ENCODE assay signal across 39 cellular contexts in the genomic region with DNA sequence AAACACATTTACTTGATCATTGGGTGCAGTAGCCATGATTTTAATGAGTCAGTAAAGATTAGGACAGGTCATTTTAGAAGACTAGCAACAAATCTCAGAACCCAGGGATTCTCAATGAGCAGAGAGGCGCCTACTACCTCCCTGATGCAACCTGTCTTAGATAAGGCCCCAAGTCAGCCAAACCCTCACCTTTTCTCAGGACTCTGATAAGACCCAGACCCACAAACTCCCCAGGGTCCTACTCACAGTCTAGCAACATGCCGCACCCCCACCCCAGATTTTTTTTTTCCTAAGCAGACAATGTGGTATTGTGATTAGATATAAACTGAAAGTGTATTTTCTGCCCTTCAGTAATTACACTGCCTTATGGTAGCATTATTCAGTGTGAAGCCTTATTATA.
"Had no signal": no experiment of that assay in that cellular context is flagged by ENCODE, and none has a peak within 500 bp of the region (broad histone marks: within the 10 kb centered on the region; RNA-seq: fewer than 3 reads in every experiment).

No MANE protein-coding gene starts in this region.

- H3K27me3 ChIP-seq: adrenal gland, body of pancreas had no signal

- DNase-seq: activated CD4-positive, alpha-beta memory T cell treated with anti-CD3 and anti-CD28 coated beads, Interleukin-2, amount 10 ng/mL, durations not matched to agents 7 days and 5 days; activated CD4-positive, alpha-beta T cell treated with anti-CD3 and anti-CD28 coated beads for 1 hour; activated CD4-positive, alpha-beta T cell treated with anti-CD3 and anti-CD28 coated beads for 36 hours; activated CD4-positive, alpha-beta T cell treated with anti-CD3 and anti-CD28 coated beads for 48 hours; activated CD4-positive, alpha-beta T cell treated with anti-CD3 and anti-CD28 coated beads, Interleukin-2, amount 10 ng/mL, durations not matched to agents 7 days and 5 days; activated CD4-positive, alpha-beta T cell treated with anti-CD3 and anti-CD28 coated beads, Interleukin-2, amount 50 U/mL, for 48 hours; activated CD4-positive, CD25-positive, alpha-beta regulatory T cell; activated CD8-positive, alpha-beta memory T cell treated with anti-CD3 and anti-CD28 coated beads for 24 hours; activated CD8-positive, alpha-beta memory T cell treated with anti-CD3 and anti-CD28 coated beads, Interleukin-2, amount 10 ng/mL, durations not matched to agents 7 days and 5 days; activated CD8-positive, alpha-beta memory T cell treated with anti-CD3 and anti-CD28 coated beads, Interleukin-2, amount 50 U/mL, for 48 hours; activated CD8-positive, alpha-beta T cell treated with anti-CD3 and anti-CD28 coated beads, Interleukin-2, amount 10 ng/mL, durations not matched to agents 7 days and 5 days; activated effector memory CD4-positive, alpha-beta T cell treated with Interleukin-2 at 50 U/mL for 16 hours; activated gamma-delta T cell treated with Interleukin-2 at 50 U/mL for 16 hours; activated naive CD4-positive, alpha-beta T cell; activated naive CD4-positive, alpha-beta T cell treated with anti-CD3 and anti-CD28 coated beads for 36 hours; activated naive CD4-positive, alpha-beta T cell treated with anti-CD3 and anti-CD28 coated beads, Interleukin-2, amount 50 U/mL, for 16 hours; activated naive CD8-positive, alpha-beta T cell treated with anti-CD3 and anti-CD28 coated beads for 36 hours; activated T-cell treated with anti-CD3 and anti-CD28 coated beads, Interleukin-2, amount 50 U/mL, for 24 hours; activated T-cell treated with anti-CD3 and anti-CD28 coated beads, Interleukin-2, amount 50 U/mL, for 48 hours; adrenal gland; amniotic stem cell; aorta; body of pancreas; caudate nucleus; cerebellar nuclear complex; SW 1271; T-helper 1 cell; T-helper 2 cell; T-helper 9 cell had no signal

- H3K36me3 Mint-ChIP-seq: activated naive CD8-positive, alpha-beta T cell treated with anti-CD3 and anti-CD28 coated beads for 36 hours had no signal

- H3K4me1 ChIP-seq: adrenal gland, body of pancreas had no signal

- H3K9me3 ChIP-seq: adrenal gland, body of pancreas had no signal

- H3K4me3 Mint-ChIP-seq: activated CD4-positive, alpha-beta memory T cell treated with anti-CD3 and anti-CD28 coated beads, Interleukin-2, amount 10 ng/mL, durations not matched to agents 7 days and 5 days; activated CD4-positive, alpha-beta T cell treated with anti-CD3 and anti-CD28 coated beads for 36 hours; activated CD4-positive, alpha-beta T cell treated with anti-CD3 and anti-CD28 coated beads, Interleukin-2, amount 10 ng/mL, durations not matched to agents 7 days and 5 days; activated CD8-positive, alpha-beta memory T cell treated with anti-CD3 and anti-CD28 coated beads, Interleukin-2, amount 10 ng/mL, durations not matched to agents 7 days and 5 days; activated CD8-positive, alpha-beta T cell treated with anti-CD3 and anti-CD28 coated beads, Interleukin-2, amount 10 ng/mL, durations not matched to agents 7 days and 5 days; activated naive CD4-positive, alpha-beta T cell treated with anti-CD3 and anti-CD28 coated beads for 36 hours; activated naive CD8-positive, alpha-beta T cell treated with anti-CD3 and anti-CD28 coated beads for 36 hours; activated T-cell treated with anti-CD3 and anti-CD28 coated beads, Interleukin-2, amount 50 U/mL, for 24 hours; central memory CD8-positive, alpha-beta T cell; T-helper 1 cell treated with Interleukin-12 subunit alpha and Interleukin-12 subunit beta and Interleukin-4 antibody, amounts not matched to agents 30 μg/mL and 1 μg/mL, for 36 hours; T-helper 2 cell treated with Interferon-gamma antibody and Interleukin-4, amounts not matched to agents 5 μg/mL and 100 μg/mL, for 36 hours had no signal

- H3K36me3 ChIP-seq: adrenal gland, cardiac muscle cell had no signal

- H3K9me3 Mint-ChIP-seq: activated CD4-positive, alpha-beta memory T cell treated with anti-CD3 and anti-CD28 coated beads, Interleukin-2, amount 10 ng/mL, durations not matched to agents 7 days and 5 days; activated naive CD4-positive, alpha-beta T cell treated with anti-CD3 and anti-CD28 coated beads, Interleukin-2, amount 50 U/mL, for 72 hours; T-helper 1 cell treated with Interleukin-12 subunit alpha and Interleukin-12 subunit beta and Interleukin-4 antibody, amounts not matched to agents 30 μg/mL and 1 μg/mL, for 36 hours had no signal

- FAIRE-seq: astrocyte, bronchial epithelial cell, TTC549 had no signal

- H3K4me3 ChIP-seq: adrenal gland, body of pancreas, cardiac muscle cell had no signal

- H3K27ac Mint-ChIP-seq: activated CD4-positive, alpha-beta memory T cell treated with anti-CD3 and anti-CD28 coated beads, Interleukin-2, amount 10 ng/mL, durations not matched to agents 7 days and 5 days; activated CD4-positive, alpha-beta T cell treated with anti-CD3 and anti-CD28 coated beads for 36 hours; activated CD4-positive, alpha-beta T cell treated with anti-CD3 and anti-CD28 coated beads, Interleukin-2, amount 10 ng/mL, durations not matched to agents 7 days and 5 days; activated CD8-positive, alpha-beta memory T cell treated with anti-CD3 and anti-CD28 coated beads, Interleukin-2, amount 10 ng/mL, durations not matched to agents 7 days and 5 days; activated CD8-positive, alpha-beta T cell treated with anti-CD3 and anti-CD28 coated beads, Interleukin-2, amount 10 ng/mL, durations not matched to agents 7 days and 5 days; activated naive CD4-positive, alpha-beta T cell treated with anti-CD3 and anti-CD28 coated beads for 36 hours; activated naive CD4-positive, alpha-beta T cell treated with anti-CD3 and anti-CD28 coated beads, Interleukin-2, amount 50 U/mL, for 72 hours; activated naive CD8-positive, alpha-beta T cell treated with anti-CD3 and anti-CD28 coated beads for 36 hours; activated T-cell treated with anti-CD3 and anti-CD28 coated beads, Interleukin-2, amount 50 U/mL, for 24 hours; activated T-helper 2 cell treated with anti-CD3 and anti-CD28 coated beads, Interferon-gamma antibody, Interleukin-2, Interleukin-4, amounts not matched to agents 10 μg/mL and 5 μg/mL and 100 μg/mL, durations not matched to agents 14 hours and 24 hours and 36 hours; T-helper 1 cell treated with Interleukin-12 subunit alpha and Interleukin-12 subunit beta and Interleukin-4 antibody, amounts not matched to agents 30 μg/mL and 1 μg/mL, for 36 hours; T-helper 2 cell treated with Interferon-gamma antibody and Interleukin-4, amounts not matched to agents 5 μg/mL and 100 μg/mL, for 36 hours had no signal

- H3K27me3 Mint-ChIP-seq: activated CD4-positive, alpha-beta memory T cell treated with anti-CD3 and anti-CD28 coated beads, Interleukin-2, amount 10 ng/mL, durations not matched to agents 7 days and 5 days; central memory CD8-positive, alpha-beta T cell had no signal

- H3K4me1 Mint-ChIP-seq: activated CD4-positive, alpha-beta memory T cell treated with anti-CD3 and anti-CD28 coated beads, Interleukin-2, amount 10 ng/mL, durations not matched to agents 7 days and 5 days; activated CD4-positive, alpha-beta T cell treated with anti-CD3 and anti-CD28 coated beads for 36 hours; activated CD4-positive, alpha-beta T cell treated with anti-CD3 and anti-CD28 coated beads, Interleukin-2, amount 10 ng/mL, durations not matched to agents 7 days and 5 days; activated CD8-positive, alpha-beta memory T cell treated with anti-CD3 and anti-CD28 coated beads, Interleukin-2, amount 10 ng/mL, durations not matched to agents 7 days and 5 days; activated naive CD8-positive, alpha-beta T cell treated with anti-CD3 and anti-CD28 coated beads for 36 hours; central memory CD8-positive, alpha-beta T cell had no signal

- H3K27ac ChIP-seq: adrenal gland, body of pancreas, cardiac muscle cell, VCaP had no signal
